Comparison of ENCODE assay signal across 8 cellular contexts in the genomic region with DNA sequence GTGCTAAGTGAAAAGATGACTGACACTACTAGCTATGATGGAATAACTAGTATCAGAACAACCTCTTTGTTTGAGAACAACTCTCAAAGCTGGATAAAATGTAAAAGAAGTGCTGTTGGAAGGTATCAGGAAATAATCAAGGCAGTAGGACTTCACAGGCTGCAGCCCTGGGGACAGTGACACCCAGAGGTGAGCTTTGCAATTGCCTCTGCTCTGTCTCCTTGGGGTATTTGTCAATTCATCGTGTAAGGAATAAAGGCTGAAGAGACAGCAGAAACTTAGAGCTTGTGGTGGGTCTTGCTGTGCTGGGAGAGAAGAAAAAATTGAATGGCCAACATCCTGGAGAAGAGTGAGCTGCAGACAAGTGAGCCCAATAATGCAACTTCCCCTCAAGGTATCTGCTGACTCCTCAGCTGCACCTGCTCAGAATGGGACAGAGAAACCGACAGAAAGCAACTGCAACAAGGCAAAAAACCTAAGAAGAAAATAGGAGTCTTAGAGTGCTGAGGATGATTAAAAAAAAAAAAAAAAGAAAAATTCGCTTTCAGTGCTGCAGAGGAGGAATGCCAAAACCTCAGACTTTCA.
A peak's percentile ranks its signal among the peaks of the same experiment; 100 is the strongest.
DNase-seq lines count a peak whose midpoint lies in the region; ATAC-seq and TF ChIP-seq lines count a peak whose summit lies in the region.

No MANE protein-coding gene starts in this region.

- H2AFZ ChIP-seq in MM.1S (ENCODE audit: low read length): peak overlapping the region; percentile 25; the same call in 1 of the 2 replicates

- no peak for ATAC-seq in heart left ventricle
- peak; percentile 51 for ATAC-seq in mucosa of descending colon
- ATAC-seq in GM21737 (IDR thresholded peaks at IDR 0.05; ENCODE audit: unreplicated experiment): no peak

- TF ChIP-seq CTCF in heart left ventricle (IDR thresholded peaks at IDR 0.05) (peak in 8 of 12 donors; percentile 9 to 40 (median 27)), MM.1S (IDR thresholded peaks at IDR 0.05; ENCODE audit: low read length) (peak; percentile 86), mucosa of descending colon (IDR thresholded peaks at IDR 0.05) (peak; percentile 13)

- no peaks in the 10 kb centered on the region for H4K20me1 ChIP-seq in MM.1S (ENCODE audit: insufficient read depth, low read length)

- H3K4me2 ChIP-seq in MM.1S (ENCODE audit: low read depth, low read length): no peak overlapping the region

- H3K4me3 ChIP-seq in heart left ventricle (no peak overlapping the region), H7 (ENCODE audit: insufficient read depth, low read depth, low read length) (no peak overlapping the region), MM.1S (ENCODE audit: low read length) (no peak overlapping the region), mucosa of descending colon (no peak overlapping the region)

- H3K27me3 ChIP-seq in heart left ventricle: peaks cover 0 to 6% (median 0%) of the 10 kb centered on the region in 9 donors
- no peaks in the 10 kb centered on the region for H3K27me3 ChIP-seq in H7 (ENCODE audit: control insufficient read depth, insufficient read depth, low read length)
- no peaks in the 10 kb centered on the region for H3K27me3 ChIP-seq in MM.1S (replicated peaks; ENCODE audit: insufficient read depth, low read length)

- H3K9me3 ChIP-seq in heart left ventricle: no peaks in the 10 kb centered on the region
- H3K9me3 ChIP-seq in MM.1S (replicated peaks; ENCODE audit: insufficient read depth, low read length): no peaks in the 10 kb centered on the region
- H3K9me3 ChIP-seq in mucosa of descending colon: no peaks in the 10 kb centered on the region

- no peak overlapping the region for H3K27ac ChIP-seq in heart left ventricle
- no peak overlapping the region for H3K27ac ChIP-seq in MM.1S (ENCODE audit: low read length)

- intact Hi-C loops in heart left ventricle (cut with DNase I): no loop called here
- intact Hi-C loops in cardiac septum (cut with DNase I): no loop called here
- intact Hi-C loops in mucosa of descending colon (cut with DNase I, micrococcal nuclease): no loop called here

- DNase-seq in heart left ventricle (no peak), cardiac septum (ENCODE audit: low spot score) (no peak), H7 (peak; percentile 62), MM.1S (peak; percentile 63), astrocyte of the hippocampus (ENCODE audit: low read depth, low spot score) (peak; percentile 42), mucosa of descending colon (peak in 1 of 3 donors; percentile 16)
- no peak for DNase-seq in stimulated activated naive CD4-positive, alpha-beta T cell (lab: John Stamatoyannopoulos, UW)

- H3F3A ChIP-seq in MM.1S (ENCODE audit: insufficient read depth, low read length): no peaks in the 10 kb centered on the region

- no peaks in the 10 kb centered on the region for H3K36me3 ChIP-seq in heart left ventricle
- H3K36me3 ChIP-seq in H7 (replicated peaks; ENCODE audit: control insufficient read depth, insufficient read depth, low read length): no peaks in the 10 kb centered on the region
- no peaks in the 10 kb centered on the region for H3K36me3 ChIP-seq in MM.1S (replicated peaks; ENCODE audit: insufficient read depth, low read length)
- H3K36me3 ChIP-seq in mucosa of descending colon (ENCODE audit: low read depth): no peaks in the 10 kb centered on the region

- H3K4me1 ChIP-seq in heart left ventricle: no peaks in the 10 kb centered on the region
- no peaks in the 10 kb centered on the region for H3K4me1 ChIP-seq in MM.1S (ENCODE audit: low read length)
- H3K4me1 ChIP-seq in mucosa of descending colon (ENCODE audit: low read depth): no peaks in the 10 kb centered on the region

- H3K9me2 ChIP-seq in MM.1S (replicated peaks; ENCODE audit: insufficient read depth, low read length): no peaks in the 10 kb centered on the region

- no peaks in the 10 kb centered on the region for H3K79me2 ChIP-seq in MM.1S (ENCODE audit: low read length)

- WGBS in heart left ventricle, 4 donors: 46 to 50% (median 47%) methylated on average over 3 of the region's 3 CpGs

- TF ChIP-seq POLR2A in heart left ventricle (IDR thresholded peaks at IDR 0.05): no peak

- H3K9ac ChIP-seq in MM.1S (ENCODE audit: low read length): no peak overlapping the region

Comparison
In these comparisons a context has a peak if more than half of its experiments do, and no peak if none do; other contexts are left out.
1. DNase-seq: peak in H7 (single experiment), MM.1S (single experiment) and astrocyte of the hippocampus (single experiment); none in heart left ventricle (0 of 5), cardiac septum (single experiment) and stimulated activated naive CD4-positive, alpha-beta T cell (0 of 6).
2. CTCF ChIP-seq: peak in every context shown above with its lines; median percentile 86 in MM.1S; 27 in heart left ventricle; 13 in mucosa of descending colon.